ENCODE assay signal across 16 cellular contexts in the genomic region with DNA sequence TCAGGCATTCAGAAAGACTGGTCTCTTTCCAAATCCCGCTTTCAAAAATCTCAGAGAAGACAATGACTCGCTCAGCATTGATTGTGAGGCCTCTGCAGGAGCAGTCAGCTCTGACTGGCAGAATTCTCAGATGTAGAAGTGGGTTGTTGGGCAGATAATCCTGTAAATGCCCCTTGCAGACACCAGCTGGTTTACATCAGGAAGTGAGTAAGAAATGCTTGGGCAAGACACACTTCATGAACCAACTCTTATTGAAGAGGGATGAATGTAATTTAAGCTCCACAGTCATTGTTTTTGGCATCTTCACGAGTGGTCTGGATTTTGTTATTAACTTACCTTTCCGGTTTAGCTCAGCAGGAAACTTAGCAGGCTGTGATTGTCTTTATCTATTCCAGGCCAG.
DNase-seq lines count a peak whose midpoint lies in the region; ATAC-seq, FAIRE-seq and TF ChIP-seq lines count a peak whose summit lies in the region.
"Had no signal": no experiment of that assay in that cellular context is flagged by ENCODE, and none has a peak within 500 bp of the region (broad histone marks: within the 10 kb centered on the region; RNA-seq: fewer than 3 reads in every experiment).

No MANE protein-coding gene starts in this region.

- H3K9me3 ChIP-seq in astrocyte (ENCODE audit: insufficient read depth, low read depth, low read length) = no peaks in the 10 kb centered on the region
- H3K9me3 ChIP-seq: right atrium auricular region had no signal

- FAIRE-seq in astrocyte (lab: Jason Lieb, UNC) = peak; percentile 75
- FAIRE-seq: islet of Langerhans had no signal

- H3K4me1 ChIP-seq in astrocyte (ENCODE audit: insufficient read depth, low read length) = no peaks in the 10 kb centered on the region

- no peaks in the 10 kb centered on the region for H3K36me3 ChIP-seq in astrocyte (ENCODE audit: insufficient read depth, low read length)
- H3K36me3 ChIP-seq: right atrium auricular region had no signal

- H3K4me3 ChIP-seq in astrocyte (ENCODE audit: insufficient read depth, low read depth, low read length) = no peak overlapping the region
- H3K4me3 ChIP-seq: right atrium auricular region had no signal

- no peak overlapping the region for H2AFZ ChIP-seq in astrocyte (ENCODE audit: low read depth, low read length)

- no peaks in the 10 kb centered on the region for H3K9me3 Mint-ChIP-seq in astrocyte (ENCODE audit: unreplicated experiment)
- H3K9me3 Mint-ChIP-seq: CD4-positive, alpha-beta T cell; stimulated activated naive CD8-positive, alpha-beta T cell treated with anti-CD3 and anti-CD28 coated beads, Interleukin-15, Interleukin-2, amounts not matched to agents 100 ng/mL and 50 ng/mL, for 24 hours had no signal

- DNase-seq in AG20443 (ENCODE audit: low spot score) (peak; percentile 56), astrocyte (ENCODE audit: low read depth) (peak; percentile 46), foreskin melanocyte (peak; percentile 48), caudate nucleus (lab: John Stamatoyannopoulos, UW) (no peak), left ventricle myocardium superior (no peak), NCI-H1105 (lab: John Stamatoyannopoulos, UW) (no peak)
- DNase-seq: CD4-positive, alpha-beta T cell; erythroblast; naive B cell; NCI-H1092 treated with DMSO at 0.1 percent for 48 hours; NK-92 treated with Interleukin-12 subunit alpha and Interleukin-12 subunit beta, amount 100 ng/mL, for 24 hours had no signal

- H3K27ac Mint-ChIP-seq in astrocyte (ENCODE audit: unreplicated experiment) = peak overlapping the region; percentile 62
- H3K27ac Mint-ChIP-seq: CD4-positive, alpha-beta T cell; naive B cell; stimulated activated naive CD8-positive, alpha-beta T cell treated with anti-CD3 and anti-CD28 coated beads, Interleukin-15, Interleukin-2, amounts not matched to agents 100 ng/mL and 50 ng/mL, for 24 hours had no signal

- H3K4me3 Mint-ChIP-seq in astrocyte (ENCODE audit: unreplicated experiment) = no peak overlapping the region
- H3K4me3 Mint-ChIP-seq: CD4-positive, alpha-beta T cell; naive B cell; stimulated activated naive CD8-positive, alpha-beta T cell treated with anti-CD3 and anti-CD28 coated beads, Interleukin-15, Interleukin-2, amounts not matched to agents 100 ng/mL and 50 ng/mL, for 24 hours had no signal

- no peak for ATAC-seq in left ventricle myocardium superior
- no peak for ATAC-seq in GM18909 (IDR thresholded peaks at IDR 0.05; ENCODE audit: poor library complexity, unreplicated experiment)

- H4K20me1 ChIP-seq in astrocyte (ENCODE audit: insufficient read depth, low read length) = no peaks in the 10 kb centered on the region

- H3K4me1 Mint-ChIP-seq in astrocyte (ENCODE audit: low read depth, unreplicated experiment) = peaks cover 13% of the 10 kb centered on the region

- H3K27me3 ChIP-seq in astrocyte (ENCODE audit: insufficient read depth, low read length) = no peaks in the 10 kb centered on the region
- H3K27me3 ChIP-seq: right atrium auricular region had no signal

- intact Hi-C loops in left ventricle myocardium superior (cut with micrococcal nuclease) = no loop called here

- no peak for TF ChIP-seq CTCF in astrocyte (IDR thresholded peaks at IDR 0.05; ENCODE audit: insufficient read depth, low read depth, low read length)

- no peaks in the 10 kb centered on the region for H3K27me3 Mint-ChIP-seq in astrocyte (ENCODE audit: low read depth, unreplicated experiment)
- H3K27me3 Mint-ChIP-seq: CD4-positive, alpha-beta T cell; naive B cell; stimulated activated naive CD8-positive, alpha-beta T cell treated with anti-CD3 and anti-CD28 coated beads, Interleukin-15, Interleukin-2, amounts not matched to agents 100 ng/mL and 50 ng/mL, for 24 hours had no signal

- TF ChIP-seq RAD21 in Ishikawa (IDR thresholded peaks at IDR 0.05; ENCODE audit: low read depth) = no peak

- H3K27ac ChIP-seq in astrocyte (ENCODE audit: low read depth, low read length) = no peak overlapping the region
- H3K27ac ChIP-seq in caudate nucleus (ENCODE audit: low read depth, low read length) = no peak overlapping the region
- H3K27ac ChIP-seq: right atrium auricular region had no signal

- peak; percentile 68; the same call in 1 of the 2 replicates for TF ChIP-seq EP300 in Ishikawa (IDR thresholded peaks at IDR 0.05; ENCODE audit: borderline replicate concordance)

- H3K36me3 Mint-ChIP-seq in astrocyte (ENCODE audit: low read depth, unreplicated experiment) = peaks cover 5% of the 10 kb centered on the region
- H3K36me3 Mint-ChIP-seq: naive B cell had no signal

- H3K79me2 ChIP-seq in astrocyte (ENCODE audit: insufficient read depth, low read length) = no peaks in the 10 kb centered on the region

- H3K4me2 ChIP-seq in astrocyte (ENCODE audit: low read length) = no peak overlapping the region

- H3K9ac ChIP-seq in astrocyte (ENCODE audit: low read length) = no peak overlapping the region

TF ChIP-seq in Ishikawa, 13 proteins besides CTCF, POLR2A, EP300 and RAD21:
- TF ChIP-seq TEAD4 (IDR thresholded peaks at IDR 0.05) (peak; percentile 54), NFIC (IDR thresholded peaks at IDR 0.05) (peak; percentile 55), TCF12 (IDR thresholded peaks at IDR 0.05; ENCODE audit: low read depth) (peak; percentile 73; the same call in 1 of the 2 replicates), CEBPB (IDR thresholded peaks at IDR 0.05) (no peak), FOXM1 (IDR thresholded peaks at IDR 0.05; ENCODE audit: borderline replicate concordance, low read depth) (peak; percentile 54)
- TF ChIP-seq, protein P1, sequence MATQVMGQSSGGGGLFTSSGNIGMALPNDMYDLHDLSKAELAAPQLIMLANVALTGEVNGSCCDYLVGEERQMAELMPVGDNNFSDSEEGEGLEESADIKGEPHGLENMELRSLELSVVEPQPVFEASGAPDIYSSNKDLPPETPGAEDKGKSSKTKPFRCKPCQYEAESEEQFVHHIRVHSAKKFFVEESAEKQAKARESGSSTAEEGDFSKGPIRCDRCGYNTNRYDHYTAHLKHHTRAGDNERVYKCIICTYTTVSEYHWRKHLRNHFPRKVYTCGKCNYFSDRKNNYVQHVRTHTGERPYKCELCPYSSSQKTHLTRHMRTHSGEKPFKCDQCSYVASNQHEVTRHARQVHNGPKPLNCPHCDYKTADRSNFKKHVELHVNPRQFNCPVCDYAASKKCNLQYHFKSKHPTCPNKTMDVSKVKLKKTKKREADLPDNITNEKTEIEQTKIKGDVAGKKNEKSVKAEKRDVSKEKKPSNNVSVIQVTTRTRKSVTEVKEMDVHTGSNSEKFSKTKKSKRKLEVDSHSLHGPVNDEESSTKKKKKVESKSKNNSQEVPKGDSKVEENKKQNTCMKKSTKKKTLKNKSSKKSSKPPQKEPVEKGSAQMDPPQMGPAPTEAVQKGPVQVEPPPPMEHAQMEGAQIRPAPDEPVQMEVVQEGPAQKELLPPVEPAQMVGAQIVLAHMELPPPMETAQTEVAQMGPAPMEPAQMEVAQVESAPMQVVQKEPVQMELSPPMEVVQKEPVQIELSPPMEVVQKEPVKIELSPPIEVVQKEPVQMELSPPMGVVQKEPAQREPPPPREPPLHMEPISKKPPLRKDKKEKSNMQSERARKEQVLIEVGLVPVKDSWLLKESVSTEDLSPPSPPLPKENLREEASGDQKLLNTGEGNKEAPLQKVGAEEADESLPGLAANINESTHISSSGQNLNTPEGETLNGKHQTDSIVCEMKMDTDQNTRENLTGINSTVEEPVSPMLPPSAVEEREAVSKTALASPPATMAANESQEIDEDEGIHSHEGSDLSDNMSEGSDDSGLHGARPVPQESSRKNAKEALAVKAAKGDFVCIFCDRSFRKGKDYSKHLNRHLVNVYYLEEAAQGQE (IDR thresholded peaks at IDR 0.05; ENCODE audit: low read depth) = no peak
TF ChIP-seq in Ishikawa: peak in this region for 4.

Comparison
In these comparisons a context has a peak if more than half of its experiments do, and no peak if none do; other contexts are left out.
1. DNase-seq: peak in AG20443 (single experiment), astrocyte (single experiment) and foreskin melanocyte (single experiment); none in caudate nucleus (0 of 61), left ventricle myocardium superior (single experiment) and NCI-H1105 (single experiment).